ENCODE assay signal across 21 cellular contexts in the genomic region with DNA sequence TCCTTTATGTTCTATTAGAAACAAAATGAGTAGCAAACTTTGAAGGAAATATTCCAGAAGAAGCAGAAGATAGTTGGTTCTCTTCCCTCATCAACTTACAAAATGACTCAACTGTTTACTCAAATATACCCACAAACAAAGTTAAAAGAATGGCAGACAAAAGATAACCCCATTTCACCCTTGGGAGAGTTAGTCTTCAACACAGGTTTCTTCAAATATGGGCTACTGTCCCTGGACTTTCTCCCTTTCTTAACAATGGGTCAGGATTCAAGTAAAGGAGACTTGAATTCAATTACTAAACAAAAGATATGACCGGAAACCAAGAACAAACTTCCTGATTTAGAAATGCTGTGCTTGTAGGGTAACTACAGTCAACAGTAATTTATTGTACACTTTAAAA. TPM values are rescaled to one million over a fixed set of nuclear protein-coding genes. Genes with fewer than 3 reads are reported as not detected.
DNase-seq lines count a peak whose midpoint lies in the region; ATAC-seq, FAIRE-seq and TF ChIP-seq lines count a peak whose summit lies in the region.
"Had no signal": no experiment of that assay in that cellular context is flagged by ENCODE, and none has a peak within 500 bp of the region (broad histone marks: within the 10 kb centered on the region; RNA-seq: fewer than 3 reads in every experiment).

No MANE protein-coding gene starts in this region.

- H3K4me2 ChIP-seq in HepG2 (ENCODE audit: low read depth, low read length), result no peak overlapping the region
- H3K4me2 ChIP-seq in SU-DHL-6 (ENCODE audit: low read depth, low read length, poor library complexity, severe bottlenecking), result no peak overlapping the region
- H3K4me2 ChIP-seq: hepatocyte, KMS-11 had no signal

- TF ChIP-seq RAD21 in HepG2 (CRISPR knock-in tag; IDR thresholded peaks at IDR 0.05), result no peak

- peak; percentile 3 for DNase-seq in HepG2 (ENCODE audit: low spot score)
- DNase-seq in right lobe of liver, result no peak
- no peak for DNase-seq in activated CD8-positive, alpha-beta T cell treated with anti-CD3 and anti-CD28 coated beads, Interleukin-2, amount 10 ng/mL, durations not matched to agents 7 days and 5 days
- DNase-seq in activated CD4-positive, alpha-beta memory T cell treated with anti-CD3 and anti-CD28 coated beads for 36 hours, result no peak
- no peak for DNase-seq in NCI-H1092 (lab: John Stamatoyannopoulos, UW)
- no peak for DNase-seq in A172 (ENCODE audit: low spot score)
- DNase-seq: activated CD4-positive, alpha-beta T cell treated with anti-CD3 and anti-CD28 coated beads, Interleukin-2, amount 10 ng/mL, durations not matched to agents 7 days and 5 days; activated naive CD8-positive, alpha-beta T cell treated with anti-CD3 and anti-CD28 coated beads, Interleukin-2, amount 10 ng/mL, durations not matched to agents 7 days and 5 days; activated T-cell treated with anti-CD3 and anti-CD28 coated beads, Interleukin-2, amount 50 U/mL, for 1 hour; effector CD4-positive, alpha-beta T cell; NCI-H1694 treated with DMSO at 0.1 percent for 48 hours; NCI-H510A; ovary; small intestine; stimulated activated naive CD8-positive, alpha-beta T cell treated with anti-CD3 and anti-CD28 coated beads, Interleukin-15, Interleukin-2, amounts not matched to agents 100 U/mL and 50 U/mL, for 24 hours; T-helper 1 cell; uterus had no signal

- no peak overlapping the region for H3K27ac Mint-ChIP-seq in activated CD8-positive, alpha-beta T cell treated with anti-CD3 and anti-CD28 coated beads, Interleukin-2, amount 10 ng/mL, durations not matched to agents 7 days and 5 days
- no peak overlapping the region for H3K27ac Mint-ChIP-seq in activated CD4-positive, alpha-beta memory T cell treated with anti-CD3 and anti-CD28 coated beads for 36 hours
- H3K27ac Mint-ChIP-seq: activated CD4-positive, alpha-beta T cell treated with anti-CD3 and anti-CD28 coated beads, Interleukin-2, amount 10 ng/mL, durations not matched to agents 7 days and 5 days; activated naive CD8-positive, alpha-beta T cell treated with anti-CD3 and anti-CD28 coated beads, Interleukin-2, amount 10 ng/mL, durations not matched to agents 7 days and 5 days had no signal

- WGBS in HepG2 (ENCODE audit: low lambda C conversion rate), result 44% methylated on average over 1 of the region's 1 CpG
- WGBS in right lobe of liver (ENCODE audit: insufficient coverage, low coverage, low lambda C conversion rate, missing lambda C conversion rate), result 44% methylated on average over 1 of the region's 1 CpG

- TF ChIP-seq POLR2A in HepG2 (IDR thresholded peaks at IDR 0.05; ENCODE audit: insufficient read depth in 1 of 2, low read depth in 2 of 2, low read length in 2 of 2), result no peak
- TF ChIP-seq POLR2A in right lobe of liver (IDR thresholded peaks at IDR 0.05), result no peak

- no TSS peak for BruUV-seq in HepG2 (replicated peaks; lab: Mats Ljungman, UMichigan)

- H3K4me1 ChIP-seq in HepG2 (ENCODE audit: insufficient read depth, low read length) (peaks cover 19% of the 10 kb centered on the region), right lobe of liver (no peaks in the 10 kb centered on the region), iPS-20b (ENCODE audit: insufficient read depth, low read length) (peaks cover 27% of the 10 kb centered on the region)
- H3K4me1 ChIP-seq: uterus had no signal

- H3K9ac ChIP-seq in HepG2 (ENCODE audit: insufficient read depth, low read depth, low read length), result no peak overlapping the region
- H3K9ac ChIP-seq in SU-DHL-6 (ENCODE audit: low read length), result no peak overlapping the region
- H3K9ac ChIP-seq in iPS-20b (ENCODE audit: low read depth, low read length), result no peak overlapping the region
- H3K9ac ChIP-seq: KMS-11 had no signal

- H3K27ac ChIP-seq in HepG2 (ENCODE audit: extremely low read length, insufficient read depth, low read length) (no peak overlapping the region), right lobe of liver (no peak overlapping the region), SU-DHL-6 (ENCODE audit: low read depth, low read length) (peak overlapping the region; percentile 17; the same call in 1 of the 2 replicates), iPS-20b (ENCODE audit: low read length) (peak overlapping the region; percentile 54)
- H3K27ac ChIP-seq: hepatocyte, KMS-11, ovary, uterus had no signal

- H3K4me1 Mint-ChIP-seq in activated CD8-positive, alpha-beta T cell treated with anti-CD3 and anti-CD28 coated beads, Interleukin-2, amount 10 ng/mL, durations not matched to agents 7 days and 5 days (ENCODE audit: low read depth), result peaks cover 21% of the 10 kb centered on the region
- peaks cover 53% of the 10 kb centered on the region for H3K4me1 Mint-ChIP-seq in activated CD4-positive, alpha-beta memory T cell treated with anti-CD3 and anti-CD28 coated beads for 36 hours (ENCODE audit: low read depth)

- H3K9me2 ChIP-seq in SU-DHL-6 (replicated peaks; ENCODE audit: insufficient read depth, low read length), result no peaks in the 10 kb centered on the region

- TF ChIP-seq CTCF in HepG2 (CRISPR knock-in tag; IDR thresholded peaks at IDR 0.05), result no peak
- TF ChIP-seq CTCF in right lobe of liver (IDR thresholded peaks at IDR 0.05), result no peak
- no peak for TF ChIP-seq CTCF in SU-DHL-6 (IDR thresholded peaks at IDR 0.05; ENCODE audit: insufficient read depth, low read length, poor library complexity, severe bottlenecking)

- in situ Hi-C loops in HepG2 (cut with HindIII; ENCODE audit: extremely low pct_ligation_motif_present, low pct_unique_long_range_greater_than_20kb), result loop anchor here (5.0 to 25.0 kb wide), 2 partner anchors 34 to 674 kb away; a partner anchor contains a TSS

- CTCF ChIA-PET in HepG2 (lab: Yijun Ruan, JAX; ENCODE audit: low intra/inter-chr PET ratio, low total read pairs), result no interaction called here
- CTCF ChIA-PET in activated CD8-positive, alpha-beta T cell treated with anti-CD3 and anti-CD28 coated beads, Interleukin-2, amount 10 ng/mL, durations not matched to agents 7 days and 5 days (lab: Charles Lee), result no interaction called here
- CTCF ChIA-PET in activated CD4-positive, alpha-beta memory T cell treated with anti-CD3 and anti-CD28 coated beads for 36 hours (lab: Charles Lee), result no interaction called here

- FAIRE-seq in HepG2 (lab: Jason Lieb, UNC), result peak; percentile 53

- intact Hi-C loops in HepG2 (cut with micrococcal nuclease; ENCODE audit: unreplicated experiment), result no loop called here
- intact Hi-C loops in right lobe of liver (cut with DNase I), result no loop called here
- intact Hi-C loops in activated CD4-positive, alpha-beta memory T cell treated with anti-CD3 and anti-CD28 coated beads for 36 hours (cut with micrococcal nuclease), result no loop called here

- H3K27me3 Mint-ChIP-seq in activated CD8-positive, alpha-beta T cell treated with anti-CD3 and anti-CD28 coated beads, Interleukin-2, amount 10 ng/mL, durations not matched to agents 7 days and 5 days (ENCODE audit: low read depth), result no peaks in the 10 kb centered on the region
- H3K27me3 Mint-ChIP-seq in activated CD4-positive, alpha-beta memory T cell treated with anti-CD3 and anti-CD28 coated beads for 36 hours, result no peaks in the 10 kb centered on the region
- H3K27me3 Mint-ChIP-seq: activated CD4-positive, alpha-beta T cell treated with anti-CD3 and anti-CD28 coated beads, Interleukin-2, amount 10 ng/mL, durations not matched to agents 7 days and 5 days; activated naive CD8-positive, alpha-beta T cell treated with anti-CD3 and anti-CD28 coated beads, Interleukin-2, amount 10 ng/mL, durations not matched to agents 7 days and 5 days had no signal

- H3K36me3 Mint-ChIP-seq in activated CD8-positive, alpha-beta T cell treated with anti-CD3 and anti-CD28 coated beads, Interleukin-2, amount 10 ng/mL, durations not matched to agents 7 days and 5 days (ENCODE audit: low read depth), result peaks cover 9% of the 10 kb centered on the region
- H3K36me3 Mint-ChIP-seq in activated CD4-positive, alpha-beta memory T cell treated with anti-CD3 and anti-CD28 coated beads for 36 hours, result peaks cover 2% of the 10 kb centered on the region

- H3K9me3 ChIP-seq in HepG2 (ENCODE audit: low read length) (no peaks in the 10 kb centered on the region), right lobe of liver (no peaks in the 10 kb centered on the region), SU-DHL-6 (ENCODE audit: insufficient read depth, low read length) (no peaks in the 10 kb centered on the region), iPS-20b (ENCODE audit: insufficient read depth, low read depth, low read length) (no peaks in the 10 kb centered on the region)
- H3K9me3 ChIP-seq: ovary, uterus had no signal

- peaks cover 36% of the 10 kb centered on the region; the same call in 1 of the 2 replicates for H3F3A ChIP-seq in SU-DHL-6 (ENCODE audit: insufficient read depth)

- H3K4me3 Mint-ChIP-seq in activated CD8-positive, alpha-beta T cell treated with anti-CD3 and anti-CD28 coated beads, Interleukin-2, amount 10 ng/mL, durations not matched to agents 7 days and 5 days, result no peak overlapping the region
- H3K4me3 Mint-ChIP-seq in activated CD4-positive, alpha-beta memory T cell treated with anti-CD3 and anti-CD28 coated beads for 36 hours, result no peak overlapping the region
- H3K4me3 Mint-ChIP-seq: activated CD4-positive, alpha-beta T cell treated with anti-CD3 and anti-CD28 coated beads, Interleukin-2, amount 10 ng/mL, durations not matched to agents 7 days and 5 days; activated naive CD8-positive, alpha-beta T cell treated with anti-CD3 and anti-CD28 coated beads, Interleukin-2, amount 10 ng/mL, durations not matched to agents 7 days and 5 days had no signal

- H2AFZ ChIP-seq in HepG2 (ENCODE audit: low read length), result no peak overlapping the region
- no peak overlapping the region for H2AFZ ChIP-seq in SU-DHL-6 (ENCODE audit: low read depth, low read length, severe bottlenecking)
- H2AFZ ChIP-seq: hepatocyte had no signal

- POLR2A ChIA-PET in HepG2 (lab: Yijun Ruan, JAX), result no interaction called here
- POLR2A ChIA-PET in activated CD8-positive, alpha-beta T cell treated with anti-CD3 and anti-CD28 coated beads, Interleukin-2, amount 10 ng/mL, durations not matched to agents 7 days and 5 days (lab: Charles Lee), result interaction anchor here (1.0 kb wide), 1 partner anchor 15 kb away, joined by 3 read pairs; no protein-coding TSS in a partner anchor
- POLR2A ChIA-PET in activated CD4-positive, alpha-beta memory T cell treated with anti-CD3 and anti-CD28 coated beads for 36 hours (lab: Charles Lee), result no interaction called here

- H3K79me2 ChIP-seq in HepG2 (ENCODE audit: insufficient read depth, low read length) (peaks cover 3% of the 10 kb centered on the region), SU-DHL-6 (ENCODE audit: insufficient read depth, low read length) (peaks cover 20% of the 10 kb centered on the region)

- H3K4me3 ChIP-seq in HepG2 (replicated peaks in 1 of 3; ENCODE audit: insufficient read depth in 1 of 3, low read depth in 2 of 3, low read length in 3 of 3) (no peak overlapping the region), right lobe of liver (no peak overlapping the region), SU-DHL-6 (ENCODE audit: insufficient read depth, low read length, poor library complexity, severe bottlenecking) (no peak overlapping the region), iPS-20b (ENCODE audit: low read length) (no peak overlapping the region; the same call in 1 of the 2 replicates)
- H3K4me3 ChIP-seq: hepatocyte, ovary, uterus had no signal

- no peaks in the 10 kb centered on the region for H3K36me3 ChIP-seq in HepG2 (replicated peaks in 1 of 2; ENCODE audit: control insufficient read depth in 1 of 2, insufficient read depth in 2 of 2, low read length in 2 of 2)
- H3K36me3 ChIP-seq in right lobe of liver, result no peaks in the 10 kb centered on the region
- H3K36me3 ChIP-seq in SU-DHL-6 (ENCODE audit: low read length), result no peaks in the 10 kb centered on the region
- H3K36me3 ChIP-seq in iPS-20b (ENCODE audit: insufficient read depth, low read depth, low read length), result no peaks in the 10 kb centered on the region
- H3K36me3 ChIP-seq: ovary, uterus had no signal

- no peak for ATAC-seq in HepG2
- no peak for ATAC-seq in right lobe of liver
- no peak for ATAC-seq in activated CD8-positive, alpha-beta T cell treated with anti-CD3 and anti-CD28 coated beads, Interleukin-2, amount 10 ng/mL, durations not matched to agents 7 days and 5 days
- ATAC-seq: stimulated activated naive CD8-positive, alpha-beta T cell treated with anti-CD3 and anti-CD28 coated beads, Interleukin-15, Interleukin-2, amounts not matched to agents 100 U/mL and 50 U/mL, for 24 hours had no signal

- H4K20me1 ChIP-seq in HepG2 (ENCODE audit: insufficient read depth, low read length) (no peaks in the 10 kb centered on the region), SU-DHL-6 (ENCODE audit: low read depth, low read length) (no peaks in the 10 kb centered on the region)

- TF ChIP-seq EP300 in HepG2 (IDR thresholded peaks at IDR 0.05; ENCODE audit: low read depth in 2 of 2, low read length in 2 of 2) (0 out of 4 replicates have a peak, but pooled peaks of 1 of the 2 experiments have one; percentile 31), HepG2 (CRISPR knock-in tag; IDR thresholded peaks at IDR 0.05; ENCODE audit: borderline replicate concordance) (no peak)

- H3K27me3 ChIP-seq in HepG2 (ENCODE audit: control insufficient read depth in 1 of 2, insufficient read depth in 2 of 2, low read length in 2 of 2), result no peaks in the 10 kb centered on the region
- H3K27me3 ChIP-seq in right lobe of liver, result no peaks in the 10 kb centered on the region
- H3K27me3 ChIP-seq in SU-DHL-6 (ENCODE audit: low read length), result no peaks in the 10 kb centered on the region
- no peaks in the 10 kb centered on the region for H3K27me3 ChIP-seq in iPS-20b (ENCODE audit: insufficient read depth, low read length)
- H3K27me3 ChIP-seq: hepatocyte, ovary, uterus had no signal

- peaks cover 5% of the 10 kb centered on the region for H3K9me3 Mint-ChIP-seq in activated CD8-positive, alpha-beta T cell treated with anti-CD3 and anti-CD28 coated beads, Interleukin-2, amount 10 ng/mL, durations not matched to agents 7 days and 5 days (ENCODE audit: insufficient read depth)
- no peaks in the 10 kb centered on the region for H3K9me3 Mint-ChIP-seq in activated CD4-positive, alpha-beta memory T cell treated with anti-CD3 and anti-CD28 coated beads for 36 hours
- H3K9me3 Mint-ChIP-seq: activated CD4-positive, alpha-beta T cell treated with anti-CD3 and anti-CD28 coated beads, Interleukin-2, amount 10 ng/mL, durations not matched to agents 7 days and 5 days; activated naive CD8-positive, alpha-beta T cell treated with anti-CD3 and anti-CD28 coated beads, Interleukin-2, amount 10 ng/mL, durations not matched to agents 7 days and 5 days had no signal

RNA-seq across cellular contexts. Expression of a gene that starts 14.3 kb away (rescaled TPM):
- total RNA-seq in HepG2 (2016; rRNA removed; fragmentation: Illumina TruSeq; extraction: Trizol), result 2.7 and 3.0 TPM in 2 replicates
- 3.7 and 4.9 TPM in 2 replicates for total RNA-seq in HepG2 (2016; cell fraction: cytosol; rRNA removed; fragmentation: Illumina TruSeq; extraction: Trizol; ENCODE audit: low read depth)
- 2.4 and 3.2 TPM in 2 replicates for total RNA-seq in HepG2 (2016; cell fraction: insoluble cytoplasmic fraction; rRNA removed; fragmentation: Illumina TruSeq; extraction: Trizol)
- total RNA-seq in HepG2 (2016; cell fraction: membrane; rRNA removed; fragmentation: Illumina TruSeq; extraction: Trizol), result 2.9 and 3.2 TPM in 2 replicates
- total RNA-seq in HepG2 (2016; cell fraction: nucleus; rRNA removed; fragmentation: Illumina TruSeq; extraction: Trizol), result 7.2 and 7.3 TPM in 2 replicates
- 4.7 and 5.3 TPM in 2 replicates for polyA plus RNA-seq in HepG2 (2011; rRNA removed)
- polyA plus RNA-seq in HepG2 (2011; cell fraction: cytosol; rRNA removed), result 3.9 and 4.3 TPM in 2 replicates
- 12.9 and 16.8 TPM in 2 replicates for polyA plus RNA-seq in HepG2 (2011; cell fraction: nucleus; rRNA removed)
- 4.7 and 5.2 TPM in 2 replicates for polyA plus RNA-seq in HepG2 (2012)
- polyA plus RNA-seq in HepG2 (2016; cell fraction: cytosol; fragmentation: Illumina TruSeq; extraction: Trizol; ENCODE audit: low read depth), result 0.20 and 0.32 TPM in 2 replicates
- polyA plus RNA-seq in HepG2 (2016; cell fraction: insoluble cytoplasmic fraction; fragmentation: Illumina TruSeq; extraction: Trizol; ENCODE audit: low read depth), result 1.9 and 2.4 TPM in 2 replicates
- 0.43 and 0.62 TPM in 2 replicates for polyA plus RNA-seq in HepG2 (2016; cell fraction: membrane; fragmentation: Illumina TruSeq; extraction: Trizol; ENCODE audit: low read depth)
- 6.5 and 6.8 TPM in 2 replicates for polyA plus RNA-seq in HepG2 (2016; cell fraction: nucleus; fragmentation: Illumina TruSeq; extraction: Trizol; ENCODE audit: insufficient read depth, low read depth)
- 42.7 and 89.6 TPM in 2 replicates for polyA minus RNA-seq in HepG2 (2011; rRNA and poly(A)+ RNA removed; ENCODE audit: low replicate concordance)
- polyA minus RNA-seq in HepG2 (2011; cell fraction: cytosol; rRNA and poly(A)+ RNA removed), result 8.6 and 15.4 TPM in 2 replicates
- polyA minus RNA-seq in HepG2 (2011; cell fraction: nucleus; rRNA and poly(A)+ RNA removed), result 59.9 and 64.2 TPM in 2 replicates
- total RNA-seq in right lobe of liver, result 1 to 10 TPM; 1.4 to 2.5 (median 1.8) TPM
- total RNA-seq in activated CD8-positive, alpha-beta T cell treated with anti-CD3 and anti-CD28 coated beads, Interleukin-2, amount 10 ng/mL, durations not matched to agents 7 days and 5 days, result 1 to 10 TPM; 6.8 to 9.0 TPM
- 10 to 100 TPM; 12.2 to 13.4 TPM for total RNA-seq in activated CD4-positive, alpha-beta memory T cell treated with anti-CD3 and anti-CD28 coated beads for 36 hours
- 1.9 and 3.1 TPM in 2 replicates for total RNA-seq in A172 (2014; rRNA removed; shearing (Covaris generic))

Comparison
In these comparisons a context has a peak if more than half of its experiments do, and no peak if none do; other contexts are left out.
1. H3K27ac ChIP-seq: peak in SU-DHL-6 (single experiment) and iPS-20b (single experiment); none in HepG2 (single experiment) and right lobe of liver (0 of 3).